Comparison of ENCODE assay signal across 1 cellular context in genomic region chr9:94108584-94108983, GRCh38.
TF ChIP-seq lines count a peak whose summit lies in the region.

No MANE protein-coding gene starts in this region.

TF ChIP-seq in GM23338, 12 proteins besides CTCF, POLR2A, EP300 and RAD21:
- no peak for TF ChIP-seq NANOG (IDR thresholded peaks at IDR 0.05; ENCODE audit: borderline replicate concordance)
- no peak for TF ChIP-seq ZNF114 (CRISPR knock-in tag; IDR thresholded peaks at IDR 0.05)
- TF ChIP-seq STAT1 (IDR thresholded peaks at IDR 0.05; ENCODE audit: unreplicated experiment): no peak
- no peak for TF ChIP-seq ZNF331 (CRISPR knock-in tag; IDR thresholded peaks at IDR 0.05; ENCODE audit: low read depth)
- no peak for TF ChIP-seq JUNB (IDR thresholded peaks at IDR 0.05; ENCODE audit: unreplicated experiment)
- TF ChIP-seq ETS1 (IDR thresholded peaks at IDR 0.05): no peak
- no peak for TF ChIP-seq CREB1 (CRISPR knock-in tag; IDR thresholded peaks at IDR 0.05; ENCODE audit: low read depth)
- TF ChIP-seq POLR2AphosphoS5 (IDR thresholded peaks at IDR 0.05; ENCODE audit: low read depth): no peak
- no peak for TF ChIP-seq EZH2 (IDR thresholded peaks at IDR 0.05; ENCODE audit: low read depth, unreplicated experiment)
- TF ChIP-seq ZNF462 (CRISPR knock-in tag; IDR thresholded peaks at IDR 0.05): no peak
- no peak for TF ChIP-seq EZH2phosphoT487 (IDR thresholded peaks at IDR 0.05; ENCODE audit: unreplicated experiment)
- TF ChIP-seq REST (IDR thresholded peaks at IDR 0.05; ENCODE audit: unreplicated experiment): no peak
